In genomic region chr10:125080984-125081383, GRCh38 we compare ENCODE assay signal across 30 cellular contexts.
A peak's percentile ranks its signal among the peaks of the same experiment; 100 is the strongest.
DNase-seq lines count a peak whose midpoint lies in the region; ATAC-seq and TF ChIP-seq lines count a peak whose summit lies in the region.
"Had no signal": no experiment of that assay in that cellular context is flagged by ENCODE, and none has a peak within 500 bp of the region (broad histone marks: within the 10 kb centered on the region; RNA-seq: fewer than 3 reads in every experiment).

No MANE protein-coding gene starts in this region.

- peaks cover 85% of the 10 kb centered on the region for H3K36me3 Mint-ChIP-seq in GM23338 (ENCODE audit: low read depth)
- H3K36me3 Mint-ChIP-seq: activated naive CD4-positive, alpha-beta T cell treated with anti-CD3 and anti-CD28 coated beads, Interleukin-2, amount 10 ng/mL, durations not matched to agents 7 days and 5 days had no signal

- no peak overlapping the region for H2BK12ac ChIP-seq in neuronal stem cell (ENCODE audit: low read length)

- H3K27ac ChIP-seq in GM23338 (ENCODE audit: low read depth) (no peak overlapping the region), adrenal gland (peak overlapping the region in 4 of 5 donors; percentile 29 to 97 (median 56)), sigmoid colon (no peak overlapping the region), neuronal stem cell (replicated peaks; ENCODE audit: low read length) (no peak overlapping the region)
- H3K27ac ChIP-seq: BLaER1, prostate gland, SK-N-MC had no signal

- TF ChIP-seq EP300 in sigmoid colon (IDR thresholded peaks at IDR 0.05), result no peak

- no peak overlapping the region for H2BK15ac ChIP-seq in neuronal stem cell (ENCODE audit: low read length)

- H3K4me2 ChIP-seq in GM23338 (no peak overlapping the region), neuronal stem cell (ENCODE audit: insufficient read depth, low read length, poor library complexity, severe bottlenecking) (no peak overlapping the region)
- H3K4me2 ChIP-seq: BLaER1 had no signal

- no peak overlapping the region for H3K9ac ChIP-seq in neuronal stem cell (ENCODE audit: low read depth, low read length, poor library complexity)
- H3K9ac ChIP-seq: BLaER1 had no signal

- ATAC-seq in GM23338, result no peak
- ATAC-seq: left cardiac atrium had no signal

- TF ChIP-seq CTCF in GM23338 (conservative IDR thresholded peaks at IDR 0.05; ENCODE audit: low read depth in 2 of 2) (no peak), adrenal gland (IDR thresholded peaks at IDR 0.05) (no peak), sigmoid colon (IDR thresholded peaks at IDR 0.05) (no peak)

- H3K79me1 ChIP-seq in neuronal stem cell (ENCODE audit: low read depth, low read length), result peaks cover 18% of the 10 kb centered on the region

- no peak overlapping the region for H3K18ac ChIP-seq in neuronal stem cell (ENCODE audit: low read length)

- H2AFZ ChIP-seq in GM23338 (no peak overlapping the region), neuronal stem cell (ENCODE audit: low read length) (no peak overlapping the region)

- intact Hi-C loops in adrenal gland (cut with DNase I) (loop anchor here in 1 of 2 donors (10.0 kb wide), 1 partner anchor 74 kb away; no protein-coding TSS in a partner anchor), sigmoid colon (cut with DNase I) (no loop called here)

- no peak overlapping the region for H3K4ac ChIP-seq in neuronal stem cell (ENCODE audit: low read length)

- H2AK5ac ChIP-seq in neuronal stem cell (ENCODE audit: low read depth, low read length), result no peak overlapping the region

- peak overlapping the region; percentile 63 for H3K27ac Mint-ChIP-seq in GM23338
- H3K27ac Mint-ChIP-seq: activated CD4-positive, alpha-beta T cell treated with anti-CD3 and anti-CD28 coated beads, Interleukin-2, amount 10 ng/mL, durations not matched to agents 24 days and 14 days; activated naive CD4-positive, alpha-beta T cell treated with anti-CD3 and anti-CD28 coated beads, Interleukin-2, amount 10 ng/mL, durations not matched to agents 7 days and 5 days; activated T-helper 1 cell treated with anti-CD3 and anti-CD28 coated beads, Interleukin-12 subunit alpha, Interleukin-12 subunit beta, Interleukin-2, Interleukin-4 antibody, amounts not matched to agents 30 ng/mL and 10 ng/mL and 1 ng/mL, durations not matched to agents 14 hours and 24 hours and 36 hours; dendritic cell treated with granulocyte-macrophage colony-stimulating factor and Interleukin-4, amounts not matched to agents 40 ng/mL and 50 ng/mL, for 4 days had no signal

- no peak overlapping the region for H3K4me3 ChIP-seq in GM23338
- H3K4me3 ChIP-seq in adrenal gland, result no peak overlapping the region
- no peak overlapping the region for H3K4me3 ChIP-seq in sigmoid colon
- no peak overlapping the region for H3K4me3 ChIP-seq in neuronal stem cell (ENCODE audit: low read length in 2 of 2)
- H3K4me3 ChIP-seq: BLaER1, HAP-1, prostate gland, SK-N-MC, thoracic aorta had no signal

- H3K14ac ChIP-seq in neuronal stem cell (ENCODE audit: low read length), result no peak overlapping the region

- peaks cover 100% of the 10 kb centered on the region for H3K79me2 ChIP-seq in GM23338 (replicated peaks; ENCODE audit: insufficient read depth)

- peaks cover 4% of the 10 kb centered on the region; the same call in 1 of the 2 replicates for H3F3A ChIP-seq in GM23338 (replicated peaks; ENCODE audit: low read depth)

- no peak overlapping the region for H2BK120ac ChIP-seq in neuronal stem cell (ENCODE audit: low read depth, low read length)

- no peak overlapping the region for H3K23ac ChIP-seq in neuronal stem cell (ENCODE audit: low read depth, low read length, poor library complexity)

- H3K27me3 Mint-ChIP-seq in GM23338 (ENCODE audit: insufficient read depth, low read depth, poor library complexity), result peaks cover 35% of the 10 kb centered on the region
- H3K27me3 Mint-ChIP-seq: activated CD4-positive, alpha-beta T cell treated with anti-CD3 and anti-CD28 coated beads, Interleukin-2, amount 10 ng/mL, durations not matched to agents 24 days and 14 days; dendritic cell treated with granulocyte-macrophage colony-stimulating factor and Interleukin-4, amounts not matched to agents 40 ng/mL and 50 ng/mL, for 4 days had no signal

- H2BK5ac ChIP-seq in neuronal stem cell (ENCODE audit: low read length), result no peak overlapping the region

- H3K27me3 ChIP-seq in GM23338 (ENCODE audit: insufficient read depth) (no peaks in the 10 kb centered on the region), adrenal gland (no peaks in the 10 kb centered on the region), sigmoid colon (no peaks in the 10 kb centered on the region), neuronal stem cell (ENCODE audit: control insufficient read depth in 3 of 3, insufficient read depth in 3 of 3, low read depth in 1 of 3, low read length in 3 of 3) (no peaks in the 10 kb centered on the region)
- H3K27me3 ChIP-seq: BLaER1 had no signal

- H4K8ac ChIP-seq in neuronal stem cell (ENCODE audit: low read depth, low read length), result no peak overlapping the region

- H3K4me1 ChIP-seq in GM23338 (ENCODE audit: insufficient read depth) (peaks cover 11% of the 10 kb centered on the region; the same call in 1 of the 2 replicates), adrenal gland (replicated peaks in 1 of 2) (peaks cover 20 to 50% of the 10 kb centered on the region in 2 donors), sigmoid colon (peaks cover 0 to 59% (median 49%) of the 10 kb centered on the region in 4 donors), neuronal stem cell (ENCODE audit: control insufficient read depth in 2 of 2, insufficient read depth in 1 of 2, low read depth in 1 of 2, low read length in 2 of 2) (peaks cover 0 to 3% of the 10 kb centered on the region in 2 donors)
- H3K4me1 ChIP-seq: Caco-2, HAP-1 had no signal

- no peaks in the 10 kb centered on the region for H3K9me3 Mint-ChIP-seq in GM23338
- H3K9me3 Mint-ChIP-seq: activated CD4-positive, alpha-beta T cell treated with anti-CD3 and anti-CD28 coated beads, Interleukin-2, amount 10 ng/mL, durations not matched to agents 24 days and 14 days; activated naive CD4-positive, alpha-beta T cell treated with anti-CD3 and anti-CD28 coated beads, Interleukin-2, amount 10 ng/mL, durations not matched to agents 7 days and 5 days; activated T-helper 1 cell treated with anti-CD3 and anti-CD28 coated beads, Interleukin-12 subunit alpha, Interleukin-12 subunit beta, Interleukin-2, Interleukin-4 antibody, amounts not matched to agents 30 ng/mL and 10 ng/mL and 1 ng/mL, durations not matched to agents 14 hours and 24 hours and 36 hours; dendritic cell treated with granulocyte-macrophage colony-stimulating factor and Interleukin-4, amounts not matched to agents 40 ng/mL and 50 ng/mL, for 4 days had no signal

- DNase-seq in GM23338 (ENCODE audit: low spot score) (no peak), adrenal gland (peak in 1 of 7 donors; percentile 28), lung microvascular endothelial cell (ENCODE audit: low read depth in 2 of 2) (peak; percentile 56 to 74), sigmoid colon (peak; percentile 37), EL (no peak), NCI-H526 (lab: John Stamatoyannopoulos, UW) (no peak), neuronal stem cell (ENCODE audit: low spot score) (no peak), GM03348 (ENCODE audit: low spot score) (no peak)
- DNase-seq: activated CD4-positive, alpha-beta T cell treated with anti-CD3 and anti-CD28 coated beads, Interleukin-2, amount 10 ng/mL, durations not matched to agents 24 days and 14 days; activated naive CD4-positive, alpha-beta T cell treated with anti-CD3 and anti-CD28 coated beads, Interleukin-2, amount 10 ng/mL, durations not matched to agents 7 days and 5 days; amygdala; Caco-2; DMS79 treated with DMSO at 0.1 percent for 48 hours; Kasumi-1; left cardiac atrium; mesendoderm; naive B cell; NCI-H1694 treated with DMSO at 0.1 percent for 48 hours; NCI-H2171; NCI-H526 treated with DMSO at 0.1 percent for 48 hours; stimulated activated CD4-positive, alpha-beta T cell treated with anti-CD3 and anti-CD28 coated beads, Interleukin-4, amount 100 ng/mL, for 24 hours; stimulated activated naive CD4-positive, alpha-beta T cell treated with Interleukin-2 at 50 U/mL for 16 hours; T-helper 2 cell had no signal

- H3K9me2 ChIP-seq in GM23338 (ENCODE audit: insufficient read depth), result no peaks in the 10 kb centered on the region

- no peak for TF ChIP-seq POLR2A in adrenal gland (IDR thresholded peaks at IDR 0.05)
- TF ChIP-seq POLR2A in sigmoid colon (IDR thresholded peaks at IDR 0.05), result no peak

- WGBS in adrenal gland, 4 donors, result 50 to 60% (median 54%) methylated on average over 7 of the region's 7 CpGs
- 89 to 95% methylated on average over 7 of the region's 7 CpGs for WGBS in sigmoid colon, 2 donors
- WGBS in neuronal stem cell (ENCODE audit: extremely low coverage in 2 of 2, insufficient read length in 2 of 2, insufficient replicate concordance in 1 of 2), 2 donors, result no CpG with 5 or more reads among the region's 7 CpGs

- H4K91ac ChIP-seq in neuronal stem cell (ENCODE audit: low read depth, low read length, poor library complexity), result no peak overlapping the region

- H3K4me3 Mint-ChIP-seq in GM23338, result no peak overlapping the region
- H3K4me3 Mint-ChIP-seq: activated CD4-positive, alpha-beta T cell treated with anti-CD3 and anti-CD28 coated beads, Interleukin-2, amount 10 ng/mL, durations not matched to agents 24 days and 14 days; activated naive CD4-positive, alpha-beta T cell treated with anti-CD3 and anti-CD28 coated beads, Interleukin-2, amount 10 ng/mL, durations not matched to agents 7 days and 5 days; activated T-helper 1 cell treated with anti-CD3 and anti-CD28 coated beads, Interleukin-12 subunit alpha, Interleukin-12 subunit beta, Interleukin-2, Interleukin-4 antibody, amounts not matched to agents 30 ng/mL and 10 ng/mL and 1 ng/mL, durations not matched to agents 14 hours and 24 hours and 36 hours; dendritic cell treated with granulocyte-macrophage colony-stimulating factor and Interleukin-4, amounts not matched to agents 40 ng/mL and 50 ng/mL, for 4 days had no signal

- H4K20me1 ChIP-seq in GM23338 (replicated peaks; ENCODE audit: insufficient read depth), result peaks cover 96% of the 10 kb centered on the region

- H3K9me3 ChIP-seq in adrenal gland (replicated peaks in 1 of 3) (no peaks in the 10 kb centered on the region), sigmoid colon (no peaks in the 10 kb centered on the region), neuronal stem cell (replicated peaks in 1 of 2; ENCODE audit: control insufficient read depth in 2 of 2, insufficient read depth in 1 of 2, low read depth in 1 of 2, low read length in 2 of 2) (no peaks in the 10 kb centered on the region)
- H3K9me3 ChIP-seq: BLaER1, Caco-2, HAP-1, prostate gland, thoracic aorta had no signal

- H3K36me3 ChIP-seq in GM23338 (ENCODE audit: insufficient read depth) (peaks cover 12% of the 10 kb centered on the region), adrenal gland (replicated peaks in 1 of 2) (no peaks in the 10 kb centered on the region), sigmoid colon (no peaks in the 10 kb centered on the region), neuronal stem cell (replicated peaks in 1 of 2; ENCODE audit: control insufficient read depth in 2 of 2, insufficient read depth in 2 of 2, low read length in 2 of 2) (peaks cover 9 to 86% of the 10 kb centered on the region in 2 donors)
- H3K36me3 ChIP-seq: HAP-1, prostate gland, thoracic aorta had no signal

- H3K4me1 Mint-ChIP-seq in GM23338, result peaks cover 86% of the 10 kb centered on the region
- H3K4me1 Mint-ChIP-seq: activated CD4-positive, alpha-beta T cell treated with anti-CD3 and anti-CD28 coated beads, Interleukin-2, amount 10 ng/mL, durations not matched to agents 24 days and 14 days; activated naive CD4-positive, alpha-beta T cell treated with anti-CD3 and anti-CD28 coated beads, Interleukin-2, amount 10 ng/mL, durations not matched to agents 7 days and 5 days; naive B cell had no signal

Comparison
In these comparisons a context has a peak if more than half of its experiments do, and no peak if none do; other contexts are left out.
1. DNase-seq: peak in lung microvascular endothelial cell (2 of 2) and sigmoid colon (single experiment); none in GM23338 (single experiment), EL (single experiment), NCI-H526 (0 of 2), neuronal stem cell (single experiment) and GM03348 (single experiment).
2. H3K27ac ChIP-seq: peak in adrenal gland (4 of 5); none in GM23338 (single experiment), sigmoid colon (0 of 4) and neuronal stem cell (single experiment).